ENCODE assay signal across 19 cellular contexts in the genomic region with DNA sequence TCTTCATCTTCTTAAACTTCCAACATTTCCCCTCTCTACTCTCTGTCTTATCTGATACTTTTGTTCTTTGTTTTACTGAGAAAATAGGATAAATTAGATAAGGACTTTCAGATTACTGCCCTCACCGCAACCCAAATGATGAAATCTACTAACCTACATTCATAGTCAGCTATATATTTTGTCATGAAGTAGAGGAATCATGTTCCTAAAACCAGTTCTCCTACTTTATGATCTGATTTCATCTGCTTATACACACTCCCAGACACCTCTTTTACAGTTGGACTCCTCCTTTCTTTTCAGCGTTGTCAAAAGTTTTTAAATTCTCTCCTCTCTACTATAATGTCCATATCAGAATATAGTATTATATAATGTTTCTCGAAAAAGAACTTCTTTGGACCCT. TPM values are rescaled to one million over a fixed set of nuclear protein-coding genes. Genes with fewer than 3 reads are reported as not detected.
DNase-seq lines count a peak whose midpoint lies in the region; ATAC-seq and TF ChIP-seq lines count a peak whose summit lies in the region.
"Had no signal": no experiment of that assay in that cellular context is flagged by ENCODE, and none has a peak within 500 bp of the region (broad histone marks: within the 10 kb centered on the region; RNA-seq: fewer than 3 reads in every experiment).

No MANE protein-coding gene starts in this region.

- no peaks in the 10 kb centered on the region for H3K4me1 ChIP-seq in foreskin keratinocyte

- no peak for TF ChIP-seq CTCF in foreskin keratinocyte (conservative IDR thresholded peaks at IDR 0.05)
- TF ChIP-seq CTCF in type B pancreatic cell (conservative IDR thresholded peaks at IDR 0.05): no peak

- peak overlapping the region; percentile 79 for H3K27ac Mint-ChIP-seq in type B pancreatic cell

- peak; percentile 2 for DNase-seq in SIG-M5 treated with dmso at 0.1 percent for 504 hours (lab: John Stamatoyannopoulos, UW; ENCODE audit: unreplicated experiment)
- no peak for DNase-seq in SIG-M5 (lab: John Stamatoyannopoulos, UW)
- peak in 1 of 2 donors; percentile 24 for DNase-seq in foreskin keratinocyte
- no peak for DNase-seq in type B pancreatic cell (ENCODE audit: extremely low spot score, unreplicated experiment)
- DNase-seq in NCI-H2227 treated with DMSO at 0.1 percent for 48 hours (lab: John Stamatoyannopoulos, UW): no peak
- DNase-seq: 8988T; C1 segment of cervical spinal cord; Calu3; CD4-positive, alpha-beta memory T cell; COR-L47; DMS79 treated with DMSO at 0.1 percent for 48 hours; GF-D8; GM23248; H7; HCEC 1CT had no signal

- peaks cover 14% of the 10 kb centered on the region for H3K4me1 Mint-ChIP-seq in type B pancreatic cell (ENCODE audit: unreplicated experiment)
- H3K4me1 Mint-ChIP-seq: CD4-positive, alpha-beta memory T cell had no signal

- peaks cover 9% of the 10 kb centered on the region for H3K36me3 Mint-ChIP-seq in type B pancreatic cell
- H3K36me3 Mint-ChIP-seq: CD4-positive, alpha-beta memory T cell had no signal

- no peak overlapping the region for H3K27ac ChIP-seq in foreskin keratinocyte
- H3K27ac ChIP-seq: A549, GM23248 had no signal

- ATAC-seq in foreskin keratinocyte: peak; percentile 48
- ATAC-seq in HG02642 (IDR thresholded peaks at IDR 0.05; ENCODE audit: poor library complexity, unreplicated experiment): no peak
- ATAC-seq: A549 had no signal

- H3K9me3 Mint-ChIP-seq in type B pancreatic cell: peaks cover 5% of the 10 kb centered on the region

- no peaks in the 10 kb centered on the region for H3K27me3 Mint-ChIP-seq in type B pancreatic cell
- H3K27me3 Mint-ChIP-seq: CD4-positive, alpha-beta memory T cell had no signal

- peak overlapping the region; percentile 71 for H3K4me3 Mint-ChIP-seq in type B pancreatic cell
- H3K4me3 Mint-ChIP-seq: CD4-positive, alpha-beta memory T cell had no signal

- H3K27me3 ChIP-seq in foreskin keratinocyte: no peaks in the 10 kb centered on the region

RNA-seq across cellular contexts. Expression of gene MGAT4C, which starts 29.7 kb away (rescaled TPM):
- not detected in 2 replicates for total RNA-seq in foreskin keratinocyte
- polyA plus RNA-seq in foreskin keratinocyte: not detected in 2 replicates
- 6.3 and 8.0 TPM in 2 replicates for total RNA-seq in type B pancreatic cell (ENCODE audit: low replicate concordance)
- total RNA-seq: Calu3; CD4-positive, alpha-beta memory T cell; G401; GM23248 had no signal
- polyA plus RNA-seq: BJ; CD4-positive, alpha-beta memory T cell; GM23248 had no signal
